16 cellular contexts compared by ENCODE assay signal in the genomic region with DNA sequence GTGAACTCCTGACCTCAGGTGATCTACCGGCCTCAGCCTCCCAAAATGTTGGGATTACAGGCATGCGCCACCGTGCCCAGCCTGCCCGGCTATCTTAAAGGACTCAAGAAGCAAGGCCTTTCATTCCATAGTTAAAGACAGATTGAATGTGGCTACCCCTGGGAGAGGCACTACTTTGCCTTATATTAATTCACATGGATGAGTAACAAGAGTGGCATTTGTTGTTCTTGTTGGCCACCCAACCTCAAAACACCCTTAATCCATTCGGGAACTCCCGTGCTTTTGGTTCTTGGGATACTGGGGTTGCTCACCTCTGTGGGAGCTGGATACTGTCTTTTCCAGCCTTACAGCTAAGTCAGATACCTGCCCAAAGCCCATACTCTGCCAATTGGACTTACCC.
"Had no signal": no experiment of that assay in that cellular context is flagged by ENCODE, and none has a peak within 500 bp of the region (broad histone marks: within the 10 kb centered on the region; RNA-seq: fewer than 3 reads in every experiment).

No MANE protein-coding gene starts in this region.

- ATAC-seq: effector memory CD8-positive, alpha-beta T cell; left cardiac atrium; lower lobe of right lung; pancreas had no signal

- H3K4me1 ChIP-seq: lower lobe of right lung, pancreas, thyroid gland, vagina had no signal

- H3K9me3 Mint-ChIP-seq: activated B cell treated with CpG ODN at 0.5 μM for 24 hours; activated CD4-positive, alpha-beta T cell treated with anti-CD3 and anti-CD28 coated beads, Interleukin-2, amount 10 ng/mL, durations not matched to agents 7 days and 5 days; activated naive CD4-positive, alpha-beta T cell treated with anti-CD3 and anti-CD28 coated beads, Interleukin-2, amount 10 ng/mL, durations not matched to agents 7 days and 5 days; activated T-helper 2 cell treated with anti-CD3 and anti-CD28 coated beads, Interferon-gamma antibody, Interleukin-2, Interleukin-4, amounts not matched to agents 10 μg/mL and 5 μg/mL and 100 μg/mL, durations not matched to agents 14 hours and 24 hours and 36 hours; central memory CD8-positive, alpha-beta T cell; effector memory CD8-positive, alpha-beta T cell had no signal

- H3K36me3 ChIP-seq: lower lobe of right lung, pancreas, thyroid gland, vagina had no signal

- H3K27me3 ChIP-seq: pancreas, thyroid gland, vagina had no signal

- H3K36me3 Mint-ChIP-seq: activated naive CD4-positive, alpha-beta T cell treated with anti-CD3 and anti-CD28 coated beads, Interleukin-2, amount 10 ng/mL, durations not matched to agents 7 days and 5 days; naive B cell had no signal

- H3K4me1 Mint-ChIP-seq: activated B cell treated with CpG ODN at 0.5 μM for 24 hours; activated CD4-positive, alpha-beta T cell treated with anti-CD3 and anti-CD28 coated beads, Interleukin-2, amount 10 ng/mL, durations not matched to agents 7 days and 5 days; activated naive CD4-positive, alpha-beta T cell treated with anti-CD3 and anti-CD28 coated beads, Interleukin-2, amount 10 ng/mL, durations not matched to agents 7 days and 5 days; central memory CD8-positive, alpha-beta T cell; naive B cell had no signal

- H3K4me3 Mint-ChIP-seq: activated B cell treated with CpG ODN at 0.5 μM for 24 hours; activated CD4-positive, alpha-beta T cell treated with anti-CD3 and anti-CD28 coated beads, Interleukin-2, amount 10 ng/mL, durations not matched to agents 7 days and 5 days; activated naive CD4-positive, alpha-beta T cell treated with anti-CD3 and anti-CD28 coated beads, Interleukin-2, amount 10 ng/mL, durations not matched to agents 7 days and 5 days; central memory CD8-positive, alpha-beta T cell; effector memory CD8-positive, alpha-beta T cell; naive B cell had no signal

- H3K27ac Mint-ChIP-seq: activated B cell treated with CpG ODN at 0.5 μM for 24 hours; activated CD4-positive, alpha-beta T cell treated with anti-CD3 and anti-CD28 coated beads, Interleukin-2, amount 10 ng/mL, durations not matched to agents 7 days and 5 days; activated naive CD4-positive, alpha-beta T cell treated with anti-CD3 and anti-CD28 coated beads, Interleukin-2, amount 10 ng/mL, durations not matched to agents 7 days and 5 days; activated T-helper 2 cell treated with anti-CD3 and anti-CD28 coated beads, Interferon-gamma antibody, Interleukin-2, Interleukin-4, amounts not matched to agents 10 μg/mL and 5 μg/mL and 100 μg/mL, durations not matched to agents 14 hours and 24 hours and 36 hours; effector memory CD8-positive, alpha-beta T cell; naive B cell had no signal

- DNase-seq: activated B cell treated with CpG ODN at 0.5 μM for 24 hours; activated CD4-positive, alpha-beta T cell treated with anti-CD3 and anti-CD28 coated beads, Interleukin-2, amount 10 ng/mL, durations not matched to agents 7 days and 5 days; activated naive CD4-positive, alpha-beta T cell treated with anti-CD3 and anti-CD28 coated beads, Interleukin-2, amount 10 ng/mL, durations not matched to agents 7 days and 5 days; activated T-cell treated with anti-CD3 and anti-CD28 coated beads for 4 hours; effector memory CD8-positive, alpha-beta T cell; erythroblast; hypothalamus; left cardiac atrium; lower lobe of right lung; naive B cell; pancreas; small intestine; thyroid gland had no signal

- H3K27me3 Mint-ChIP-seq: activated B cell treated with CpG ODN at 0.5 μM for 24 hours; activated CD4-positive, alpha-beta T cell treated with anti-CD3 and anti-CD28 coated beads, Interleukin-2, amount 10 ng/mL, durations not matched to agents 7 days and 5 days; activated naive CD4-positive, alpha-beta T cell treated with anti-CD3 and anti-CD28 coated beads, Interleukin-2, amount 10 ng/mL, durations not matched to agents 7 days and 5 days; effector memory CD8-positive, alpha-beta T cell had no signal

- H3K4me3 ChIP-seq: lower lobe of right lung, pancreas, thyroid gland, vagina had no signal

- H3K9me3 ChIP-seq: lower lobe of right lung, pancreas, thyroid gland, vagina had no signal

- H3K27ac ChIP-seq: lower lobe of right lung, pancreas, thyroid gland, vagina had no signal
